In the genomic region with DNA sequence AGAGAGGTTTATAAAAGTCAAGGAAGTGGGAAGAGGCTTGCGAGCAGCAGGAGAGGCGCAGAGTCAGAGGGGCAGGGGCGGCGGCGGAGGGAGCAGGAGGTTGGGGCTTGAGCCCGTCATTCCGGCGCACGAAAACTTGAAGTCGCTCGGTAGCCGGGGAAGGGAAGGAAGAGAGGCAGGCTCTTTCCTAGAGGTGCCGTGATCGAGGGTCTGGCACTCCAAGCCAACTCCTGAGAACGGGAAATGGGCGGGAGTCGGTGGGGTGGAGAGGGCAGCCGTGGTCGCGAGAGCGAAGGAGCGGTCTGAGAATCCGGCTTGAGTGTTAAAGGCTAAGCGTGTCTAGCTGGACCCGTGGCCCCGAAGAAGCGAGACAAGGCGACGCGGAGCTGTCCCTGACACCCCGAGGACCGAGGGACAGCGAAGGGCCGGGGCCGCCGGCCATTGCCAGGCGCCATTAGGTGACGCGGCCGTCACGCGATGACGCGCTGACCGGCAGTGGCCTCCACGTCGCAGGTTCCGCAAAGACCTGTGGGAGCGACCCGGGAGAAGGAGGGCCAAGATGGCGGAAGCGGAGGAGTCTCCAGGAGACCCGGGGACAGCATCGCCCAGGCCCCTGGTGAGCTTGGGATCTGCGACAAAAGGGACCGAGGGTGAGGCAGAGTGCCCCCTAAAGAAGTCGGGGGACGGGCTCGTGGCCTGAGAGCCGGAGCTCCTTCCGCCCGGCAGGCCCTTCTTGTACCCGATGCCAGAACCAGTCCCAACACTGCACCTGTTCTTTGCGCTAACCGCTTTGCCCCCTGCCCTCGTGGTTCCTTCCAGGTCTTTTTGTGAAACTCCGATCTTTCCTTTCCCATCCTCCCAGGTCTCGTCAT, we compare ENCODE assay signal across 8 cellular contexts. TPM values are rescaled to one million over a fixed set of nuclear protein-coding genes. Genes with fewer than 3 reads are reported as not detected.
DNase-seq lines count a peak whose midpoint lies in the region; ATAC-seq and TF ChIP-seq lines count a peak whose summit lies in the region.

A gene with protein sequence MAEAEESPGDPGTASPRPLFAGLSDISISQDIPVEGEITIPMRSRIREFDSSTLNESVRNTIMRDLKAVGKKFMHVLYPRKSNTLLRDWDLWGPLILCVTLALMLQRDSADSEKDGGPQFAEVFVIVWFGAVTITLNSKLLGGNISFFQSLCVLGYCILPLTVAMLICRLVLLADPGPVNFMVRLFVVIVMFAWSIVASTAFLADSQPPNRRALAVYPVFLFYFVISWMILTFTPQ (plus strand): TSS at position 544 of the 872 bp plus-strand sequence. CDS start 16 bp downstream, at position 560.

- H3K27me3 ChIP-seq in PC-9 (ENCODE audit: insufficient read depth, low read depth) (no peaks in the 10 kb centered on the region), esophagus muscularis mucosa (peaks cover 0 to 5% (median 0%) of the 10 kb centered on the region in 4 donors)

- H3K9me3 ChIP-seq in PC-9 (ENCODE audit: insufficient read depth, low read depth) (no peaks in the 10 kb centered on the region), esophagus muscularis mucosa (no peaks in the 10 kb centered on the region)

- no peaks in the 10 kb centered on the region for H3K9me2 ChIP-seq in PC-9 (ENCODE audit: insufficient read depth)

- intact Hi-C loops in PC-9 (cut with micrococcal nuclease; ENCODE audit: unreplicated experiment) (loop anchor here (5.0 kb wide), 3 partner anchors 66 to 301 kb away; a partner anchor contains a TSS), esophagus muscularis mucosa (cut with DNase I) (no loop called here)

- peak; percentile 99 for ATAC-seq in GM21515 (IDR thresholded peaks at IDR 0.05; ENCODE audit: unreplicated experiment)
- ATAC-seq in activated T-cell treated with anti-CD3 and anti-CD28 coated beads, Interleukin-2, amount 50 U/mL, for 72 hours (replicated peaks in 1 of 2) = peak; percentile 86 to 89
- ATAC-seq in stimulated activated effector memory CD8-positive, alpha-beta T cell treated with anti-CD3 and anti-CD28 coated beads, Interleukin-12 subunit alpha, Interleukin-12 subunit beta, amount 100 ng/mL, for 72 hours = peak; percentile 94

- POLR2A ChIA-PET in PC-9 (lab: Charles Lee; ENCODE audit: unreplicated experiment) = no interaction called here

- DNase-seq in DMS53 (lab: John Stamatoyannopoulos, UW) (peak; percentile 90), HuH-7.5 (ENCODE audit: low spot score) (peak; percentile 52), PC-9 (peak; percentile 61 to 69), esophagus muscularis mucosa (ENCODE audit: extremely low spot score) (peak; percentile 88), myocyte (ENCODE audit: low read depth) (peak; percentile 77)
- peak; percentile 67 to 77 for DNase-seq in activated T-cell treated with anti-CD3 and anti-CD28 coated beads, Interleukin-2, amount 50 U/mL, for 72 hours
- DNase-seq in stimulated activated effector memory CD8-positive, alpha-beta T cell treated with anti-CD3 and anti-CD28 coated beads, Interleukin-12 subunit alpha, Interleukin-12 subunit beta, amount 100 ng/mL, for 72 hours (ENCODE audit: low spot score in 2 of 2) = peak; percentile 33 to 75

- peak within 1 kb of the TSS; percentile 87 for H3K27ac ChIP-seq in PC-9
- H3K27ac ChIP-seq in esophagus muscularis mucosa (replicated peaks in 1 of 4) = peak within 1 kb of the TSS; percentile 89 to 94 (median 93)

- peak within 1 kb of the TSS; percentile 92 for H3K4me2 ChIP-seq in PC-9

- TF ChIP-seq CTCF in PC-9 (conservative IDR thresholded peaks at IDR 0.05) (no peak; the same call in 1 of the 2 replicates), esophagus muscularis mucosa (IDR thresholded peaks at IDR 0.05) (no peak)

- H3K9me3 Mint-ChIP-seq in activated T-cell treated with anti-CD3 and anti-CD28 coated beads, Interleukin-2, amount 50 U/mL, for 72 hours = no peaks in the 10 kb centered on the region
- H3K9me3 Mint-ChIP-seq in stimulated activated effector memory CD8-positive, alpha-beta T cell treated with anti-CD3 and anti-CD28 coated beads, Interleukin-12 subunit alpha, Interleukin-12 subunit beta, amount 100 ng/mL, for 72 hours = no peaks in the 10 kb centered on the region

- H3K4me3 Mint-ChIP-seq in activated T-cell treated with anti-CD3 and anti-CD28 coated beads, Interleukin-2, amount 50 U/mL, for 72 hours = peak within 1 kb of the TSS; percentile 98 to 99
- peak within 1 kb of the TSS; percentile 93 for H3K4me3 Mint-ChIP-seq in stimulated activated effector memory CD8-positive, alpha-beta T cell treated with anti-CD3 and anti-CD28 coated beads, Interleukin-12 subunit alpha, Interleukin-12 subunit beta, amount 100 ng/mL, for 72 hours

- 31% methylated on average over 68 of the region's 68 CpGs for WGBS in esophagus muscularis mucosa

- H3K27ac Mint-ChIP-seq in activated T-cell treated with anti-CD3 and anti-CD28 coated beads, Interleukin-2, amount 50 U/mL, for 72 hours = peak within 1 kb of the TSS; percentile 100
- H3K27ac Mint-ChIP-seq in stimulated activated effector memory CD8-positive, alpha-beta T cell treated with anti-CD3 and anti-CD28 coated beads, Interleukin-12 subunit alpha, Interleukin-12 subunit beta, amount 100 ng/mL, for 72 hours = peak within 1 kb of the TSS; percentile 99

- CTCF ChIA-PET in PC-9 (lab: Charles Lee) = no interaction called here

- TF ChIP-seq POLR2A in esophagus muscularis mucosa (IDR thresholded peaks at IDR 0.05; ENCODE audit: low read depth) = peak; percentile 28

- H2AFZ ChIP-seq in PC-9 = peak within 1 kb of the TSS; percentile 92

- peaks cover 5% of the 10 kb centered on the region; the same call in 1 of the 2 replicates for H3F3A ChIP-seq in PC-9 (ENCODE audit: insufficient read depth, low read depth)

- H3K79me2 ChIP-seq in PC-9 (ENCODE audit: low read depth) = peaks cover 49% of the 10 kb centered on the region

- 0 out of 2 replicates have a peak, but pooled peaks cover 4% of the 10 kb centered on the region for H3K36me3 ChIP-seq in PC-9 (ENCODE audit: low read depth)
- no peaks in the 10 kb centered on the region for H3K36me3 ChIP-seq in esophagus muscularis mucosa

- H4K20me1 ChIP-seq in PC-9 (ENCODE audit: insufficient read depth) = no peaks in the 10 kb centered on the region

- H3K4me1 ChIP-seq in PC-9 (replicated peaks; ENCODE audit: insufficient read depth) (peaks cover 15% of the 10 kb centered on the region; the same call in 1 of the 2 replicates), esophagus muscularis mucosa (peaks cover 10 to 27% (median 19%) of the 10 kb centered on the region in 4 donors)

- peak within 1 kb of the TSS; percentile 98 for H3K4me3 ChIP-seq in PC-9
- peak within 1 kb of the TSS; percentile 62 to 75 (median 71) for H3K4me3 ChIP-seq in esophagus muscularis mucosa

- no peak for TF ChIP-seq EP300 in esophagus muscularis mucosa (IDR thresholded peaks at IDR 0.05)

- peaks cover 14% of the 10 kb centered on the region for H3K27me3 Mint-ChIP-seq in activated T-cell treated with anti-CD3 and anti-CD28 coated beads, Interleukin-2, amount 50 U/mL, for 72 hours (ENCODE audit: low read depth)

- H3K36me3 Mint-ChIP-seq in activated T-cell treated with anti-CD3 and anti-CD28 coated beads, Interleukin-2, amount 50 U/mL, for 72 hours (ENCODE audit: insufficient read depth in 2 of 2) = peaks cover 4 to 15% of the 10 kb centered on the region in 2 donors
- H3K36me3 Mint-ChIP-seq in stimulated activated effector memory CD8-positive, alpha-beta T cell treated with anti-CD3 and anti-CD28 coated beads, Interleukin-12 subunit alpha, Interleukin-12 subunit beta, amount 100 ng/mL, for 72 hours = peaks cover 10% of the 10 kb centered on the region

- peaks cover 27% of the 10 kb centered on the region for H3K4me1 Mint-ChIP-seq in activated T-cell treated with anti-CD3 and anti-CD28 coated beads, Interleukin-2, amount 50 U/mL, for 72 hours (ENCODE audit: low read depth)
- H3K4me1 Mint-ChIP-seq in stimulated activated effector memory CD8-positive, alpha-beta T cell treated with anti-CD3 and anti-CD28 coated beads, Interleukin-12 subunit alpha, Interleukin-12 subunit beta, amount 100 ng/mL, for 72 hours = peaks cover 28% of the 10 kb centered on the region

- BruUV-seq in PC-9 (replicated peaks; lab: Mats Ljungman, UMichigan) = TSS peak; percentile 86

RNA-seq across cellular contexts. Expression of the gene that starts here (rescaled TPM):
- total RNA-seq in PC-9 (2021) (46.1 and 49.1 TPM in 2 replicates), esophagus muscularis mucosa (10 to 100 TPM; 22.4 to 28.5 (median 24.5) TPM), myocyte (37.3 and 38.4 TPM in 2 replicates)
- total RNA-seq in activated T-cell treated with anti-CD3 and anti-CD28 coated beads, Interleukin-2, amount 50 U/mL, for 72 hours = 10 to 100 TPM; 26.4 to 31.5 TPM
- polyA plus RNA-seq in myocyte (2012) = 17.6 TPM

Comparison
In these comparisons a context has a peak if more than half of its experiments do, and no peak if none do; other contexts are left out.
1. Peak in every context shown above with its lines: DNase-seq, ATAC-seq, H3K4me3 ChIP-seq and H3K27ac ChIP-seq.